Comparison of ENCODE assay signal across 15 cellular contexts in the genomic region with DNA sequence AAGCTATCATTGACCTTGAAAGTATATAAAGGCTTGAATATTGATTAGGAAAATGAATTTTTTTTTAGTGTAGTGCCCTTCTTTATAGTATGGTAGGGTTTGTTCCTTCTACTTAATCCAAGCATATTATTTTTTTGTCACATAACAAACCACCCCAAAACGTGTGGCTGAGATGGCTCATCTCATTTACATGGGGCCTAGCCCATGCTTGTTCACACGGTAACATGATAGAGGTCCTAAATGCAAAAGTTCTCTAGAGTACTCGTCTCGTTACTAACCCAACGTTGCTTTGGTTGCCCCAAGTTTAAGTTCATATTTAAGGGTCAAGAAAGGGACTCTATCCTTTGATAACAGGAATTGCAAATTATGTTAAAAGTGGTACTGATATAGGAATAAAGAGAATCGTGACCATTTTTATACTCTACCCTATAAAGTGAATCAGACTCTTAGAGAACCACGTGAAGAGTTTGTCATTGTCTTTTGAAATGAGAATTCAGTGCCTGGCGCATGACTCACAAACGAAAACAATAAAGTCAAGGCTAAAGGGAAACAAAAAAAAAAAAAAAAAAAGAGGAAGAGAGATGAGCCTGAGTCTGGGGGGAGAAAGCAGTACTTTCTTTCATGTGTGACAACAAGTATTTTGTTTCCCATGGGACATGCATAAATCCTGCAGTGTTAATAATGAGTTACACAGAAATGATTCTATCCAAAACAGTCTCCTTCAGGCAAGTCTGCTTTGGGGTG.
A peak's percentile ranks its signal among the peaks of the same experiment; 100 is the strongest.
DNase-seq lines count a peak whose midpoint lies in the region; ATAC-seq and TF ChIP-seq lines count a peak whose summit lies in the region.
"Had no signal": no experiment of that assay in that cellular context is flagged by ENCODE, and none has a peak within 500 bp of the region (broad histone marks: within the 10 kb centered on the region; RNA-seq: fewer than 3 reads in every experiment).

No MANE protein-coding gene starts in this region.

- no peaks in the 10 kb centered on the region for H3K4me1 Mint-ChIP-seq in neural progenitor cell
- no peaks in the 10 kb centered on the region for H3K4me1 Mint-ChIP-seq in activated CD4-positive, alpha-beta memory T cell treated with anti-CD3 and anti-CD28 coated beads, Interleukin-2, amount 10 ng/mL, durations not matched to agents 7 days and 5 days
- H3K4me1 Mint-ChIP-seq: B cell had no signal

- no peaks in the 10 kb centered on the region for H3K4me1 ChIP-seq in neural progenitor cell
- H3K4me1 ChIP-seq: esophagus squamous epithelium, thyroid gland had no signal

- H3F3A ChIP-seq in neural progenitor cell (ENCODE audit: low read depth): no peaks in the 10 kb centered on the region

- DNase-seq in Daoy (ENCODE audit: low read depth) (peak; percentile 5), SIG-M5 (lab: John Stamatoyannopoulos, UW) (peak; percentile 4), neural progenitor cell (ENCODE audit: low spot score) (no peak), Right ventricle myocardium superior (no peak)
- no peak for DNase-seq in stimulated activated CD4-positive, alpha-beta T cell treated with anti-CD3 and anti-CD28 coated beads, Interleukin-4, amount 100 ng/mL, for 24 hours
- no peak for DNase-seq in activated CD4-positive, alpha-beta memory T cell treated with anti-CD3 and anti-CD28 coated beads, Interleukin-2, amount 10 ng/mL, durations not matched to agents 7 days and 5 days
- DNase-seq: anterior cingulate cortex, esophagus squamous epithelium, kidney, NCI-H187, thyroid gland had no signal

- CTCF ChIA-PET in activated CD4-positive, alpha-beta memory T cell treated with anti-CD3 and anti-CD28 coated beads, Interleukin-2, amount 10 ng/mL, durations not matched to agents 7 days and 5 days (lab: Charles Lee): no interaction called here

- H3K27ac ChIP-seq in neural progenitor cell: no peak overlapping the region
- H3K27ac ChIP-seq: esophagus squamous epithelium, SK-N-MC, thyroid gland had no signal

- H3K36me3 ChIP-seq in neural progenitor cell: no peaks in the 10 kb centered on the region
- H3K36me3 ChIP-seq: esophagus squamous epithelium, thyroid gland had no signal

- no peak overlapping the region for H3K9ac ChIP-seq in neural progenitor cell

- H3K27me3 ChIP-seq in neural progenitor cell: no peaks in the 10 kb centered on the region
- H3K27me3 ChIP-seq: esophagus squamous epithelium, thyroid gland had no signal

- H4K20me1 ChIP-seq in neural progenitor cell (ENCODE audit: low read depth): no peaks in the 10 kb centered on the region

- no peak overlapping the region for H3K4me3 Mint-ChIP-seq in neural progenitor cell
- H3K4me3 Mint-ChIP-seq in activated CD4-positive, alpha-beta memory T cell treated with anti-CD3 and anti-CD28 coated beads, Interleukin-2, amount 10 ng/mL, durations not matched to agents 7 days and 5 days: no peak overlapping the region
- H3K4me3 Mint-ChIP-seq: B cell had no signal

- H3K9me3 Mint-ChIP-seq in neural progenitor cell: no peaks in the 10 kb centered on the region
- no peaks in the 10 kb centered on the region for H3K9me3 Mint-ChIP-seq in activated CD4-positive, alpha-beta memory T cell treated with anti-CD3 and anti-CD28 coated beads, Interleukin-2, amount 10 ng/mL, durations not matched to agents 7 days and 5 days

- no peak overlapping the region for H3K4me3 ChIP-seq in neural progenitor cell
- H3K4me3 ChIP-seq: esophagus squamous epithelium, SK-N-MC, thyroid gland had no signal

- no peak for TF ChIP-seq CTCF in neural progenitor cell (IDR thresholded peaks at IDR 0.05)

- no peak overlapping the region for H2AFZ ChIP-seq in neural progenitor cell (replicated peaks)

- H3K27me3 Mint-ChIP-seq in neural progenitor cell (ENCODE audit: insufficient read depth, low read depth): no peaks in the 10 kb centered on the region
- H3K27me3 Mint-ChIP-seq in activated CD4-positive, alpha-beta memory T cell treated with anti-CD3 and anti-CD28 coated beads, Interleukin-2, amount 10 ng/mL, durations not matched to agents 7 days and 5 days: no peaks in the 10 kb centered on the region
- H3K27me3 Mint-ChIP-seq: B cell had no signal

- ATAC-seq in GM19438 (IDR thresholded peaks at IDR 0.05; ENCODE audit: low read depth, unreplicated experiment): peak; percentile 76
- ATAC-seq in HG03342 (IDR thresholded peaks at IDR 0.05; ENCODE audit: unreplicated experiment): peak; percentile 77
- ATAC-seq in Right ventricle myocardium superior (ENCODE audit: poor library complexity): no peak

- no peak overlapping the region for H3K4me2 ChIP-seq in neural progenitor cell

- intact Hi-C loops in Right ventricle myocardium superior (cut with DNase I): no loop called here

- no peaks in the 10 kb centered on the region for H3K79me2 ChIP-seq in neural progenitor cell (ENCODE audit: low read depth)

- no peak overlapping the region for H3K27ac Mint-ChIP-seq in neural progenitor cell
- H3K27ac Mint-ChIP-seq in activated CD4-positive, alpha-beta memory T cell treated with anti-CD3 and anti-CD28 coated beads, Interleukin-2, amount 10 ng/mL, durations not matched to agents 7 days and 5 days: no peak overlapping the region
- H3K27ac Mint-ChIP-seq: B cell had no signal

- H3K36me3 Mint-ChIP-seq in neural progenitor cell: no peaks in the 10 kb centered on the region
- H3K36me3 Mint-ChIP-seq in activated CD4-positive, alpha-beta memory T cell treated with anti-CD3 and anti-CD28 coated beads, Interleukin-2, amount 10 ng/mL, durations not matched to agents 7 days and 5 days (ENCODE audit: low read depth): no peaks in the 10 kb centered on the region

- H3K9me3 ChIP-seq in neural progenitor cell (ENCODE audit: low read depth): no peaks in the 10 kb centered on the region
- H3K9me3 ChIP-seq: esophagus squamous epithelium, thyroid gland had no signal

- POLR2A ChIA-PET in activated CD4-positive, alpha-beta memory T cell treated with anti-CD3 and anti-CD28 coated beads, Interleukin-2, amount 10 ng/mL, durations not matched to agents 7 days and 5 days (lab: Charles Lee): no interaction called here

Comparison
In these comparisons a context has a peak if more than half of its experiments do, and no peak if none do; other contexts are left out.
1. DNase-seq: peak in Daoy (single experiment) and SIG-M5 (single experiment); none in stimulated activated CD4-positive, alpha-beta T cell treated with anti-CD3 and anti-CD28 coated beads, Interleukin-4, amount 100 ng/mL, for 24 hours (single experiment), neural progenitor cell (single experiment), Right ventricle myocardium superior (single experiment) and activated CD4-positive, alpha-beta memory T cell treated with anti-CD3 and anti-CD28 coated beads, Interleukin-2, amount 10 ng/mL, durations not matched to agents 7 days and 5 days (single experiment).